1 cellular context compared by ENCODE assay signal in genomic region chr14:36513451-36514277, GRCh38.
TF ChIP-seq lines count a peak whose summit lies in the region.

No MANE protein-coding gene starts in this region.

TF ChIP-seq in GM23338, 12 proteins besides CTCF, POLR2A, EP300 and RAD21 (continued from another document):
- TF ChIP-seq REST (IDR thresholded peaks at IDR 0.05; ENCODE audit: unreplicated experiment) (no peak), CREB1 (CRISPR knock-in tag; IDR thresholded peaks at IDR 0.05; ENCODE audit: low read depth) (no peak)
TF ChIP-seq in GM23338: peak in this region for 2.
